In the genomic region with DNA sequence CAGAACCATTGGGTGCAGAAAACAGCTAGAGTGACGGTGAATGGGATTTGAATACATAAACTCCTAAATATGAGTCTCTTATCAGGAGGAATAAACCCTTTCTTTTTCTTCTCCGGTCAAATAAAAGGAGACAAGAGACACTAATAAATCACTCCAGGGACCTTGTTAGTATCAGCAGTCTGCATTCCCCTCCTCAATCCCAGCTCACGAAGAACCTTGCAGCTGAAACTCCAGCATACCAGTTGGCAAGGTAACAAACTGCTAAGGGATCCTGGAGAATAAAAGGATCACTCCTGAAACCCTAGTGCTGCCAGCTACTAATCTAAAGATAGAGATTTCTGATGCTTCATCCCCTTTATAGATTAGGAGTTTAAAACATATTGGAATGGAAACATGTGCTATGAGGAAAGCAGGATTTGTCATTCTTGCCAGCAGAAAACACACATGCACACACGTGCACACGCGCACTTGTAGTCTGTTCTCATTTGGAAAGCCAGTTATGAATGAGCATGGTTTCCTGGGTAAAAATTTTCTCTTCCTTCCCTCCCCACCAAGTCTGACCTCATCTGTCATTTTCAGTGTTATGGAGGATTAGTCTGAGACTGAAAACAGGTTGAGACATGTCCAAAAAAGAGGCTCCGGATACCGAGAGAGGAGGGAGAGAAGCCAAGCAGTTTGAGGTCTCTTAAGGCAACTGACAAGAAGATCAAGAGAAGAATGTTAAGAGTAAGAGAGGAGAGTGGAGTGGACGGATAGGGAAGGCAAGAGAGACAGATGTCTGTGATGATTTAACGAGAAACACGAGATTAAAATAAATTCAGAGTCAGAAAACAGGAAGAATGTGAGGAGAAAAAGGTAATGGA, we compare ENCODE assay signal across 8 cellular contexts.
A peak's percentile ranks its signal among the peaks of the same experiment; 100 is the strongest.
DNase-seq lines count a peak whose midpoint lies in the region; ATAC-seq and TF ChIP-seq lines count a peak whose summit lies in the region.

No MANE protein-coding gene starts in this region.

- peaks cover 75% of the 10 kb centered on the region for H3K4me1 Mint-ChIP-seq in T-helper 1 cell treated with Interleukin-12 subunit alpha and Interleukin-12 subunit beta and Interleukin-4 antibody, amounts not matched to agents 30 μg/mL and 1 μg/mL, for 36 hours (ENCODE audit: low read depth)

- ATAC-seq in GM19438 (IDR thresholded peaks at IDR 0.05; ENCODE audit: low read depth, unreplicated experiment) (peak; percentile 69), HG03378 (IDR thresholded peaks at IDR 0.05; ENCODE audit: unreplicated experiment) (peak; percentile 68)

- H3K27ac Mint-ChIP-seq in T-helper 1 cell treated with Interleukin-12 subunit alpha and Interleukin-12 subunit beta and Interleukin-4 antibody, amounts not matched to agents 30 μg/mL and 1 μg/mL, for 36 hours = peak overlapping the region; percentile 92

- H3K4me3 Mint-ChIP-seq in T-helper 1 cell treated with Interleukin-12 subunit alpha and Interleukin-12 subunit beta and Interleukin-4 antibody, amounts not matched to agents 30 μg/mL and 1 μg/mL, for 36 hours = peak overlapping the region; percentile 79

- H3K27me3 Mint-ChIP-seq in T-helper 1 cell treated with Interleukin-12 subunit alpha and Interleukin-12 subunit beta and Interleukin-4 antibody, amounts not matched to agents 30 μg/mL and 1 μg/mL, for 36 hours (ENCODE audit: low read depth) = peaks cover 4% of the 10 kb centered on the region

- DNase-seq in GDM1 (lab: John Stamatoyannopoulos, UW) (peak; percentile 86), fibroblast of mammary gland (ENCODE audit: low read depth) (peak; percentile 80), D341Med (ENCODE audit: low spot score) (no peak), GOT3 (lab: John Stamatoyannopoulos, UW) (no peak), SW480 (ENCODE audit: low spot score) (no peak)

- H3K36me3 Mint-ChIP-seq in T-helper 1 cell treated with Interleukin-12 subunit alpha and Interleukin-12 subunit beta and Interleukin-4 antibody, amounts not matched to agents 30 μg/mL and 1 μg/mL, for 36 hours (ENCODE audit: low read depth) = peaks cover 24% of the 10 kb centered on the region

- no peaks in the 10 kb centered on the region for H3K9me3 Mint-ChIP-seq in T-helper 1 cell treated with Interleukin-12 subunit alpha and Interleukin-12 subunit beta and Interleukin-4 antibody, amounts not matched to agents 30 μg/mL and 1 μg/mL, for 36 hours

- H3K4me3 ChIP-seq in fibroblast of mammary gland (ENCODE audit: control insufficient read depth, low read depth, low read length) = no peak overlapping the region

- TF ChIP-seq CTCF in fibroblast of mammary gland (conservative IDR thresholded peaks at IDR 0.05; ENCODE audit: control insufficient read depth, insufficient read depth, low read depth, low read length) = no peak

Comparison
In these comparisons a context has a peak if more than half of its experiments do, and no peak if none do; other contexts are left out.
1. DNase-seq: peak in GDM1 (single experiment) and fibroblast of mammary gland (single experiment); none in D341Med (single experiment), GOT3 (single experiment) and SW480 (single experiment).